1 cellular context compared by ENCODE assay signal in the genomic region with DNA sequence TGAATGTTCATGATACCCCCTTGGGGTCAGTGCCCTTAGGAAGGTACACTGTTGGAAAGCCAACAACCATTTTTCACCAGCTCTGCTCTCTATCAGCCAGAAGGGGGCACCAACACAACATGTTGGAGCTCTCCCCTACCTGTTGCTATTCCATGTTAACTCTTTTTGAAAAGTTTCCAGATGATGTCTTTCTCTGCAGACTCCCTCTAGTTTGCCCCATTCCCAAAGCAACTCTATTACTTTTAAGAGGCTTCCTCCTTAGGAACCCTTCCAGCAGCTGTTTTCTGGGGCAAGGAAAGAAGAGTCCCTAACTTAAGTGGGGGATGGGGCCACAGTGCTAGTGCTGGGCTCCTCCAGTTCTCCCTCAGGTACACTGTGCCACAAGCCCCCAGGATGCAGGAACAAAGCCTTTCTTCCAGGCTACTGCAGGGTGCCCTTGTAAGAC.
TF ChIP-seq lines count a peak whose summit lies in the region.

No MANE protein-coding gene starts in this region.

TF ChIP-seq in SK-N-SH treated with all-trans-retinoic acid at 6 μM for 48 hours, 23 proteins besides CTCF, POLR2A, EP300 and RAD21 (continued from another document):
- TF ChIP-seq, protein P1, sequence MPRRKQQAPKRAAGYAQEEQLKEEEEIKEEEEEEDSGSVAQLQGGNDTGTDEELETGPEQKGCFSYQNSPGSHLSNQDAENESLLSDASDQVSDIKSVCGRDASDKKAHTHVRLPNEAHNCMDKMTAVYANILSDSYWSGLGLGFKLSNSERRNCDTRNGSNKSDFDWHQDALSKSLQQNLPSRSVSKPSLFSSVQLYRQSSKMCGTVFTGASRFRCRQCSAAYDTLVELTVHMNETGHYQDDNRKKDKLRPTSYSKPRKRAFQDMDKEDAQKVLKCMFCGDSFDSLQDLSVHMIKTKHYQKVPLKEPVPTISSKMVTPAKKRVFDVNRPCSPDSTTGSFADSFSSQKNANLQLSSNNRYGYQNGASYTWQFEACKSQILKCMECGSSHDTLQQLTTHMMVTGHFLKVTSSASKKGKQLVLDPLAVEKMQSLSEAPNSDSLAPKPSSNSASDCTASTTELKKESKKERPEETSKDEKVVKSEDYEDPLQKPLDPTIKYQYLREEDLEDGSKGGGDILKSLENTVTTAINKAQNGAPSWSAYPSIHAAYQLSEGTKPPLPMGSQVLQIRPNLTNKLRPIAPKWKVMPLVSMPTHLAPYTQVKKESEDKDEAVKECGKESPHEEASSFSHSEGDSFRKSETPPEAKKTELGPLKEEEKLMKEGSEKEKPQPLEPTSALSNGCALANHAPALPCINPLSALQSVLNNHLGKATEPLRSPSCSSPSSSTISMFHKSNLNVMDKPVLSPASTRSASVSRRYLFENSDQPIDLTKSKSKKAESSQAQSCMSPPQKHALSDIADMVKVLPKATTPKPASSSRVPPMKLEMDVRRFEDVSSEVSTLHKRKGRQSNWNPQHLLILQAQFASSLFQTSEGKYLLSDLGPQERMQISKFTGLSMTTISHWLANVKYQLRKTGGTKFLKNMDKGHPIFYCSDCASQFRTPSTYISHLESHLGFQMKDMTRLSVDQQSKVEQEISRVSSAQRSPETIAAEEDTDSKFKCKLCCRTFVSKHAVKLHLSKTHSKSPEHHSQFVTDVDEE (CRISPR knock-in tag; IDR thresholded peaks at IDR 0.05), result no peak
- no peak for TF ChIP-seq TOX (CRISPR knock-in tag; IDR thresholded peaks at IDR 0.05; ENCODE audit: borderline replicate concordance)
- TF ChIP-seq PPARA (CRISPR knock-in tag; IDR thresholded peaks at IDR 0.05; ENCODE audit: borderline replicate concordance), result no peak
- TF ChIP-seq TCF4 (CRISPR knock-in tag; IDR thresholded peaks at IDR 0.05; ENCODE audit: borderline replicate concordance), result no peak
- no peak for TF ChIP-seq ESRRG (CRISPR knock-in tag; IDR thresholded peaks at IDR 0.05)
- TF ChIP-seq BACH2 (CRISPR knock-in tag; IDR thresholded peaks at IDR 0.05; ENCODE audit: borderline replicate concordance), result no peak
- no peak for TF ChIP-seq ZNF8 (CRISPR knock-in tag; IDR thresholded peaks at IDR 0.05)
- no peak for TF ChIP-seq ZC3H10 (CRISPR knock-in tag; IDR thresholded peaks at IDR 0.05)
- TF ChIP-seq ISL1 (CRISPR knock-in tag; IDR thresholded peaks at IDR 0.05), result no peak
